1 cellular context compared by ENCODE assay signal in the genomic region with DNA sequence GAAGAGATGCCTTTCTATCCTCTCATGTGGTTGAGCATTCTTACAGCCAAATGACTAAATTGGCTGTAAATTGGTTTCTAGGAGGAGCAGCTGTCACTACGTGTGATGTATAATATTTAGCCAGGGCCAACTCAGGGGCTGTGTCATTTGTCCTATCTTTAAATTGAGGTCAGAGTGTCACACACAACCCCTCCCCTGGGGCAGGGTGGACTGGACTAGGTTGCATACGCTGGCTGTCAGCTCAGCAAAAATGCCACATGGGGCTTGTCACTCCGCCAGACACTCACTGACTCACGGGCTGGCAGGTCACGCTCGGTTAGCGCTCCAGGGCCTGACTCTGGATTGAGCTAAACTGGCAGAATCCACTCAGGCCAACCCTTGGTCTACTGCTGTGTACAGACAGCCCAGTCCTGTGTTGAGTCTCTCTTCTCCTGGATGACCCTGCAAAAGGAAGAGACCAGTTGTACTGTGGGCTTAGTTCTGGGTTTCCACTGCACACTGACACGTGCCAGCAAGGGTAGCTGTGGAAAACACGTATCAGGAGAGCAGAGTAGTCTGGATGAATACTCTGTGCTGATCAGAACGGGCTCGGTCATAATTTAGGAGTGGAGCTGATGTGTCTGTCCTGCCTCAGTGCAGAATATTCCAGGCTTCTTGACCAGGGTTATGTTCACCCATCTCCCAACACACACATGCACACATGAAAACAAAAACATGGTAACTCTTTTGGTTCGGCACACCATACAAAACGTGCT.
TF ChIP-seq lines count a peak whose summit lies in the region.

No MANE protein-coding gene starts in this region.

TF ChIP-seq in HepG2, 621 proteins besides CTCF, POLR2A, EP300 and RAD21:
- TF ChIP-seq MAFK (conservative IDR thresholded peaks at IDR 0.05 in 1 of 2, IDR thresholded peaks at IDR 0.05 in 1 of 2; ENCODE audit: low read length in 2 of 2): 0 out of 4 replicates have a peak, but pooled peaks of 1 of the 2 experiments have one; percentile 13
- TF ChIP-seq, protein P1, sequence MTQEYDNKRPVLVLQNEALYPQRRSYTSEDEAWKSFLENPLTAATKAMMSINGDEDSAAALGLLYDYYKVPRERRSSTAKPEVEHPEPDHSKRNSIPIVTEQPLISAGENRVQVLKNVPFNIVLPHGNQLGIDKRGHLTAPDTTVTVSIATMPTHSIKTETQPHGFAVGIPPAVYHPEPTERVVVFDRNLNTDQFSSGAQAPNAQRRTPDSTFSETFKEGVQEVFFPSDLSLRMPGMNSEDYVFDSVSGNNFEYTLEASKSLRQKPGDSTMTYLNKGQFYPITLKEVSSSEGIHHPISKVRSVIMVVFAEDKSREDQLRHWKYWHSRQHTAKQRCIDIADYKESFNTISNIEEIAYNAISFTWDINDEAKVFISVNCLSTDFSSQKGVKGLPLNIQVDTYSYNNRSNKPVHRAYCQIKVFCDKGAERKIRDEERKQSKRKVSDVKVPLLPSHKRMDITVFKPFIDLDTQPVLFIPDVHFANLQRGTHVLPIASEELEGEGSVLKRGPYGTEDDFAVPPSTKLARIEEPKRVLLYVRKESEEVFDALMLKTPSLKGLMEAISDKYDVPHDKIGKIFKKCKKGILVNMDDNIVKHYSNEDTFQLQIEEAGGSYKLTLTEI (CRISPR knock-in tag; conservative IDR thresholded peaks at IDR 0.05): no peak
